ENCODE assay signal across 8 cellular contexts in the genomic region with DNA sequence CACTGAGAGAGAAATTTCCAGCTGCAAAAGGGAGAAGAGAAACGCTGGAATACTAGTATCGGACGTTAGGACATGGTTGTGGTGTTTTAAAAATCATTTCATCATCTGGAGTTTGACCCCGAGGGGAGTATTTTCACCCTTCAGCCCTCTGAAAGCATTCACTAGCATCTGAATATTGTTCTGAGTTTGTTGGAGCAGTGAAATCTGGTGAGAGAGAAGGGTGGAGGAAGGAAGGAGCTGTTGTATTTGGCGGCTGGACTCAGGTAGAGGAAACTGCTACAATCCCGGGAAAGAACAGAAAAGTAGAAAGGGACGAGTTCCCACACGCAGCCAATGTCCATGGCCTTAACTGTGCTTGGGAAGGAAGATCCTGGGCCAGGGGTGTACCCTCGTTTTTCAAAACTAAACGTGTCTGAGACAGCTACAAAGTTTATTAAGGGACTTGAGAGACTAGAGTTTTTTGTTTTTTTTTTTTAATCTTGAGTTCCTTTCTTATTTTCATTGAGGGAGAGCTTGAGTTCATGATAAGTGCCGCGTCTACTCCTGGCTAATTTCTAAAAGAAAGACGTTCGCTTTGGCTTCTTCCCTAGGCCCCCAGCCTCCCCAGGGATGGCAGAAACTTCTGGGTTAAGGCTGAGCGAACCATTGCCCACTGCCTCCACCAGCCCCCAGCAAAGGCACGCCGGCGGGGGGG. TPM values are rescaled to one million over a fixed set of nuclear protein-coding genes. Genes with fewer than 3 reads are reported as not detected.
DNase-seq lines count a peak whose midpoint lies in the region; ATAC-seq and TF ChIP-seq lines count a peak whose summit lies in the region.

No MANE protein-coding gene starts in this region.

- peaks cover 9% of the 10 kb centered on the region for H3K79me2 ChIP-seq in mesendoderm (ENCODE audit: control insufficient read depth, insufficient read depth, low read length)

- no peaks in the 10 kb centered on the region for H3K9me3 Mint-ChIP-seq in dendritic cell treated with granulocyte-macrophage colony-stimulating factor and Interleukin-4, amounts not matched to agents 40 ng/mL and 50 ng/mL, for 4 days

- H3K36me3 Mint-ChIP-seq in dendritic cell treated with granulocyte-macrophage colony-stimulating factor and Interleukin-4, amounts not matched to agents 40 ng/mL and 50 ng/mL, for 4 days (ENCODE audit: low read depth) = peaks cover 41% of the 10 kb centered on the region

- peak overlapping the region; percentile 79 for H3K9ac ChIP-seq in mesendoderm (ENCODE audit: low read length)

- peak; percentile 66 for DNase-seq in activated CD8-positive, alpha-beta memory T cell treated with anti-CD3 and anti-CD28 coated beads, Interleukin-2, amount 50 U/mL, for 48 hours
- DNase-seq in activated CD8-positive, alpha-beta memory T cell treated with anti-CD3 and anti-CD28 coated beads for 24 hours = no peak
- DNase-seq in mesendoderm = peak; percentile 25
- no peak for DNase-seq in upper lobe of right lung

- H3K36me3 ChIP-seq in mesendoderm (ENCODE audit: control insufficient read depth, insufficient read depth, low read length) = no peaks in the 10 kb centered on the region
- H3K36me3 ChIP-seq in upper lobe of right lung = peaks cover 26% of the 10 kb centered on the region

- peak overlapping the region; percentile 69 for H3K4me2 ChIP-seq in mesendoderm (ENCODE audit: low read length)

- H4K5ac ChIP-seq in mesendoderm (ENCODE audit: low read length) = no peak overlapping the region

- ATAC-seq in upper lobe of right lung (no peak), GM18858 (IDR thresholded peaks at IDR 0.05; ENCODE audit: unreplicated experiment) (no peak), HG03432 (IDR thresholded peaks at IDR 0.05; ENCODE audit: unreplicated experiment) (no peak)

- H3K27ac Mint-ChIP-seq in dendritic cell treated with granulocyte-macrophage colony-stimulating factor and Interleukin-4, amounts not matched to agents 40 ng/mL and 50 ng/mL, for 4 days = peak overlapping the region; percentile 100

- no peak overlapping the region for H2BK15ac ChIP-seq in mesendoderm (replicated peaks; ENCODE audit: low read depth)

- H3K4me1 Mint-ChIP-seq in dendritic cell treated with granulocyte-macrophage colony-stimulating factor and Interleukin-4, amounts not matched to agents 40 ng/mL and 50 ng/mL, for 4 days (ENCODE audit: low read depth) = peaks cover 44% of the 10 kb centered on the region

- H2BK120ac ChIP-seq in mesendoderm (ENCODE audit: low read depth, low read length) = peak overlapping the region; percentile 75

- no peak overlapping the region for H2AK5ac ChIP-seq in mesendoderm (ENCODE audit: low read length)

- peaks cover 3% of the 10 kb centered on the region for H3K79me1 ChIP-seq in mesendoderm (ENCODE audit: low read length)

- H3K4me3 Mint-ChIP-seq in dendritic cell treated with granulocyte-macrophage colony-stimulating factor and Interleukin-4, amounts not matched to agents 40 ng/mL and 50 ng/mL, for 4 days = peak overlapping the region; percentile 96

- WGBS in mesendoderm (ENCODE audit: extremely low coverage, insufficient coverage, low lambda C conversion rate) = no CpG with 5 or more reads among the region's 18 CpGs

- H3K23ac ChIP-seq in mesendoderm (ENCODE audit: low read length) = peak overlapping the region; percentile 81

- TF ChIP-seq CTCF in upper lobe of right lung (IDR thresholded peaks at IDR 0.05) = no peak

- H3K4me1 ChIP-seq in mesendoderm (ENCODE audit: control insufficient read depth, low read depth, low read length) (peaks cover 3% of the 10 kb centered on the region), upper lobe of right lung (peaks cover 38% of the 10 kb centered on the region)

- no peaks in the 10 kb centered on the region for H3K27me3 Mint-ChIP-seq in dendritic cell treated with granulocyte-macrophage colony-stimulating factor and Interleukin-4, amounts not matched to agents 40 ng/mL and 50 ng/mL, for 4 days

- no peak overlapping the region for H4K8ac ChIP-seq in mesendoderm (ENCODE audit: low read depth, low read length)

- H3K9me3 ChIP-seq in upper lobe of right lung = no peaks in the 10 kb centered on the region

- no peaks in the 10 kb centered on the region for H3K27me3 ChIP-seq in mesendoderm (ENCODE audit: insufficient read depth, low read length, poor library complexity)
- no peaks in the 10 kb centered on the region for H3K27me3 ChIP-seq in upper lobe of right lung

- peak overlapping the region; percentile 89 for H3K27ac ChIP-seq in mesendoderm (ENCODE audit: low read depth, low read length)
- peak overlapping the region; percentile 99 for H3K27ac ChIP-seq in upper lobe of right lung

- intact Hi-C loops in dendritic cell treated with granulocyte-macrophage colony-stimulating factor and Interleukin-4, amounts not matched to agents 40 ng/mL and 50 ng/mL, for 4 days (cut with micrococcal nuclease) = loop anchor here (2.0 to 10.0 kb wide), 4 partner anchors 154 to 701 kb away; partner anchors contain the start of genes BORCS5 and DUSP16
- intact Hi-C loops in upper lobe of right lung (cut with DNase I) = no loop called here

- no peak overlapping the region for H2BK5ac ChIP-seq in mesendoderm (ENCODE audit: low read length)

- peak overlapping the region; percentile 75 for H3K4ac ChIP-seq in mesendoderm (ENCODE audit: low read depth, low read length)

- H3K4me3 ChIP-seq in mesendoderm (ENCODE audit: low read length) (peak overlapping the region; percentile 23), upper lobe of right lung (peak overlapping the region; percentile 90)

- H3K56ac ChIP-seq in mesendoderm (ENCODE audit: low read length) = peak overlapping the region; percentile 83

- peak overlapping the region; percentile 86 for H3K18ac ChIP-seq in mesendoderm (ENCODE audit: low read length)

TF ChIP-seq in PFSK-1, 5 proteins besides CTCF, POLR2A, EP300 and RAD21:
- TF ChIP-seq TAF1 (IDR thresholded peaks at IDR 0.05; ENCODE audit: borderline replicate concordance, insufficient read depth, low read length) (no peak; the same call in 1 of the 2 replicates), POLR2AphosphoS5 (IDR thresholded peaks at IDR 0.05; ENCODE audit: low read depth, low read length) (0 out of 2 replicates have a peak, but pooled peaks have one; percentile 23), SIN3A (IDR thresholded peaks at IDR 0.05; ENCODE audit: borderline replicate concordance, insufficient read depth, low read length) (no peak)

RNA-seq across cellular contexts. Expression of gene CDKN1B, which starts 0.9 kb away (rescaled TPM):
- polyA plus RNA-seq in PFSK-1 (2012; ENCODE audit: insufficient read length, low read depth) = 30.5 TPM
- polyA plus RNA-seq in mesendoderm (2013, experiment 1 of 2) = 7.9 TPM
- 7.8 TPM for polyA plus RNA-seq in mesendoderm (2013, experiment 2 of 2)
- 51.4 TPM for total RNA-seq in upper lobe of right lung

RNA-seq across cellular contexts. Expression of gene GPR19, which starts 20.3 kb away (rescaled TPM):
- 0.53 TPM for polyA plus RNA-seq in PFSK-1 (2012; ENCODE audit: insufficient read length, low read depth)
- 10.5 TPM for polyA plus RNA-seq in mesendoderm (2013, experiment 1 of 2)
- 10.0 TPM for polyA plus RNA-seq in mesendoderm (2013, experiment 2 of 2)
- not detected for total RNA-seq in upper lobe of right lung

Comparison
In these comparisons a context has a peak if more than half of its experiments do, and no peak if none do; other contexts are left out.
1. DNase-seq: peak in activated CD8-positive, alpha-beta memory T cell treated with anti-CD3 and anti-CD28 coated beads, Interleukin-2, amount 50 U/mL, for 48 hours (single experiment) and mesendoderm (single experiment); none in activated CD8-positive, alpha-beta memory T cell treated with anti-CD3 and anti-CD28 coated beads for 24 hours (single experiment) and upper lobe of right lung (single experiment).